In the genomic region with DNA sequence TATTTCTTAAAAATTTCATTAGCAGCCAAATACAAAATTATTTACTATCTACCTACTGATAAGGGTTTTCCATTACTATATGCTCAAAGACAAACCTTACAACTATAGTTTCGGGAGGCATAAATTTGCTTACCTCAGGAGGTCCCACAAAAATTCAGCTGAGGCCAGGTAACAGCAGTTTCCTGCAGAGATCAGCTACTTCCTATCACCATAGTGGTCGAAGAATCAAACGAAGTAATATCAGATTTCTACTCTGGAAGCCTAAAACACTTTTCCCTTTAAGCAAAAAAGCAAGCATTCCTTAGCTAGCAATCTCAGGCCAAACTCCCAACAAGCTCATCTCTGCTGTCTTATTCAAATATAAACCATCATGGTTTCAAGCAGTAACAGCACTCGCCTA, we compare ENCODE assay signal across 9 cellular contexts. TPM values are rescaled to one million over a fixed set of nuclear protein-coding genes. Genes with fewer than 3 reads are reported as not detected.
DNase-seq lines count a peak whose midpoint lies in the region; ATAC-seq and TF ChIP-seq lines count a peak whose summit lies in the region.
"Had no signal": no experiment of that assay in that cellular context is flagged by ENCODE, and none has a peak within 500 bp of the region (broad histone marks: within the 10 kb centered on the region; RNA-seq: fewer than 3 reads in every experiment).

No MANE protein-coding gene starts in this region.

- no peak for DNase-seq in activated naive CD4-positive, alpha-beta T cell (lab: John Stamatoyannopoulos, UW)
- DNase-seq in astrocyte of the spinal cord (ENCODE audit: low read depth, low spot score) (no peak), lower lobe of right lung (no peak), upper lobe of right lung (no peak)
- DNase-seq: DMS 273 treated with DMSO at 0.1 percent for 48 hours had no signal

- TF ChIP-seq CTCF in astrocyte of the spinal cord (IDR thresholded peaks at IDR 0.05; ENCODE audit: low read depth, low read length) (no peak), lower lobe of right lung (IDR thresholded peaks at IDR 0.05) (no peak), upper lobe of right lung (IDR thresholded peaks at IDR 0.05) (no peak)

- in situ Hi-C loops in astrocyte of the spinal cord (cut with HindIII; ENCODE audit: low sequenced_read_pairs), result no loop called here

- ATAC-seq in lower lobe of right lung (no peak), upper lobe of right lung (no peak), GM21515 (IDR thresholded peaks at IDR 0.05; ENCODE audit: unreplicated experiment) (no peak), HG03175 (IDR thresholded peaks at IDR 0.05; ENCODE audit: unreplicated experiment) (no peak), HG02840 (IDR thresholded peaks at IDR 0.05; ENCODE audit: low FRiP score, unreplicated experiment) (no peak)

- H3K27ac ChIP-seq in lower lobe of right lung, result peak overlapping the region; percentile 37
- peak overlapping the region; percentile 2 for H3K27ac ChIP-seq in upper lobe of right lung

- H3K27ac Mint-ChIP-seq in activated naive CD4-positive, alpha-beta T cell treated with anti-CD3 and anti-CD28 coated beads, Interleukin-2, amount 50 U/mL, for 24 hours, result peak overlapping the region; percentile 100

- H3K4me3 ChIP-seq in astrocyte of the spinal cord (ENCODE audit: low read depth, low read length) (peak overlapping the region; percentile 92), lower lobe of right lung (peak overlapping the region; percentile 89), upper lobe of right lung (peak overlapping the region; percentile 90)

- no peaks in the 10 kb centered on the region for H3K27me3 Mint-ChIP-seq in activated naive CD4-positive, alpha-beta T cell treated with anti-CD3 and anti-CD28 coated beads, Interleukin-2, amount 50 U/mL, for 24 hours

- H3K36me3 Mint-ChIP-seq in activated naive CD4-positive, alpha-beta T cell treated with anti-CD3 and anti-CD28 coated beads, Interleukin-2, amount 50 U/mL, for 24 hours, result peaks cover 14% of the 10 kb centered on the region

- H3K4me1 Mint-ChIP-seq in activated naive CD4-positive, alpha-beta T cell treated with anti-CD3 and anti-CD28 coated beads, Interleukin-2, amount 50 U/mL, for 24 hours, result peaks cover 56% of the 10 kb centered on the region

- no peaks in the 10 kb centered on the region for H3K9me3 Mint-ChIP-seq in activated naive CD4-positive, alpha-beta T cell treated with anti-CD3 and anti-CD28 coated beads, Interleukin-2, amount 50 U/mL, for 24 hours

- peak overlapping the region; percentile 98 for H3K4me3 Mint-ChIP-seq in activated naive CD4-positive, alpha-beta T cell treated with anti-CD3 and anti-CD28 coated beads, Interleukin-2, amount 50 U/mL, for 24 hours

- no peaks in the 10 kb centered on the region for H3K27me3 ChIP-seq in lower lobe of right lung (ENCODE audit: low read depth)
- H3K27me3 ChIP-seq in upper lobe of right lung, result no peaks in the 10 kb centered on the region

- intact Hi-C loops in lower lobe of right lung (cut with DNase I) (no loop called here), upper lobe of right lung (cut with DNase I) (no loop called here)

- H3K36me3 ChIP-seq in lower lobe of right lung (no peaks in the 10 kb centered on the region), upper lobe of right lung (no peaks in the 10 kb centered on the region)

- H3K9me3 ChIP-seq in lower lobe of right lung (no peaks in the 10 kb centered on the region), upper lobe of right lung (no peaks in the 10 kb centered on the region)

- H3K4me1 ChIP-seq in lower lobe of right lung (peaks cover 52% of the 10 kb centered on the region), upper lobe of right lung (peaks cover 46% of the 10 kb centered on the region)

RNA-seq across cellular contexts. Expression of gene NAP1L4, which starts 3.1 kb away (rescaled TPM):
- total RNA-seq in lower lobe of right lung, result 96.8 TPM
- 92.7 TPM for total RNA-seq in upper lobe of right lung

RNA-seq across cellular contexts. Expression of gene PHLDA2, which starts 59.8 kb away (rescaled TPM):
- total RNA-seq in lower lobe of right lung, result 7.2 TPM
- 15.5 TPM for total RNA-seq in upper lobe of right lung
